ENCODE assay signal across 9 cellular contexts in genomic region chr1:219460561-219461511, GRCh38.
DNase-seq lines count a peak whose midpoint lies in the region; ATAC-seq and TF ChIP-seq lines count a peak whose summit lies in the region.
"Had no signal": no experiment of that assay in that cellular context is flagged by ENCODE, and none has a peak within 500 bp of the region (broad histone marks: within the 10 kb centered on the region; RNA-seq: fewer than 3 reads in every experiment).

No MANE protein-coding gene starts in this region.

- H3K4me1 ChIP-seq in stomach, result no peaks in the 10 kb centered on the region

- DNase-seq in SIG-M5 (lab: John Stamatoyannopoulos, UW) (peak; percentile 95), pons (ENCODE audit: low spot score) (peak; percentile 74), WERI-Rb-1 (no peak), DMS153 (lab: John Stamatoyannopoulos, UW) (no peak), stomach (no peak)
- no peak for DNase-seq in activated naive CD4-positive, alpha-beta T cell treated with anti-CD3 and anti-CD28 coated beads, Interleukin-2, amount 50 U/mL, for 16 hours

- H3K9me3 ChIP-seq in WERI-Rb-1 (ENCODE audit: severe bottlenecking) (no peaks in the 10 kb centered on the region), stomach (no peaks in the 10 kb centered on the region)

- no peaks in the 10 kb centered on the region for H3K36me3 ChIP-seq in WERI-Rb-1
- H3K36me3 ChIP-seq in stomach, result no peaks in the 10 kb centered on the region

- TF ChIP-seq EP300 in stomach (IDR thresholded peaks at IDR 0.05), result no peak

- H3K27ac ChIP-seq in WERI-Rb-1, result no peak overlapping the region
- H3K27ac ChIP-seq in stomach, result peak overlapping the region in 2 of 5 donors; percentile 1 to 33
- H3K27ac ChIP-seq: SK-N-MC had no signal

- H3K4me3 ChIP-seq in WERI-Rb-1 (ENCODE audit: low read depth, low read length), result no peak overlapping the region
- H3K4me3 ChIP-seq in stomach, result no peak overlapping the region
- H3K4me3 ChIP-seq: SK-N-MC had no signal

- no peaks in the 10 kb centered on the region for H3K27me3 ChIP-seq in WERI-Rb-1 (ENCODE audit: insufficient read depth, low read depth, severe bottlenecking)
- no peaks in the 10 kb centered on the region for H3K27me3 ChIP-seq in stomach

- ATAC-seq in GM18870 (IDR thresholded peaks at IDR 0.05; ENCODE audit: unreplicated experiment) (peak; percentile 72), HG02884 (IDR thresholded peaks at IDR 0.05; ENCODE audit: unreplicated experiment) (peak; percentile 56)

- TF ChIP-seq CTCF in WERI-Rb-1 (IDR thresholded peaks at IDR 0.05; ENCODE audit: low read depth, low read length), result no peak
- no peak for TF ChIP-seq CTCF in stomach (IDR thresholded peaks at IDR 0.05)

- intact Hi-C loops in stomach (cut with DNase I; ENCODE audit: low total_unique reads), result no loop called here

- no peak for TF ChIP-seq POLR2A in stomach (IDR thresholded peaks at IDR 0.05)

- 38 to 60% (median 45%) methylated on average over 8 of the region's 8 CpGs for WGBS in stomach, 5 donors

Comparison
In these comparisons a context has a peak if more than half of its experiments do, and no peak if none do; other contexts are left out.
1. DNase-seq: peak in SIG-M5 (single experiment) and pons (single experiment); none in WERI-Rb-1 (single experiment), DMS153 (single experiment), stomach (single experiment) and activated naive CD4-positive, alpha-beta T cell treated with anti-CD3 and anti-CD28 coated beads, Interleukin-2, amount 50 U/mL, for 16 hours (single experiment).